Comparison of ENCODE assay signal across 18 cellular contexts in the genomic region with DNA sequence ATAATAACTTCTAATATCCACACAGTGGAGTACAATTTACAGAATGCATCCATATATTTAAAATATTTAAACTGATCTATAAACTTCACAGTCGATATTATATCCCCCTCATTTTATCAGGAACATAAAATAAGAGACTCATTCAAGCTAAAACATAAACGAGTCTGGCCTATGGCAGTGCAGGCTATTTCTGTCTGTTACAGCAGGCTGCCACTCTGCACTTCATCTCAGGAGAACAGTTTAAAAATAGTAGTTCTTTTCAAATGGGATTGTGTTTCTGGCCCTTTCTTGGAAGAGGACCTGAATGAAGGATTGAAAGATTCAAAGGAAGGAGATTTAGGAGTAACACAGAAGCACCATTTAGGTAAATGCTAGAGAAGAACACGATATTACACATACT.
A peak's percentile ranks its signal among the peaks of the same experiment; 100 is the strongest.
DNase-seq lines count a peak whose midpoint lies in the region; ATAC-seq and TF ChIP-seq lines count a peak whose summit lies in the region.
"Had no signal": no experiment of that assay in that cellular context is flagged by ENCODE, and none has a peak within 500 bp of the region (broad histone marks: within the 10 kb centered on the region; RNA-seq: fewer than 3 reads in every experiment).

No MANE protein-coding gene starts in this region.

- H3K4me3 ChIP-seq in heart right ventricle (no peak overlapping the region), right atrium auricular region (no peak overlapping the region)
- H3K4me3 ChIP-seq: A549 had no signal

- H3K9me3 ChIP-seq in heart right ventricle (no peaks in the 10 kb centered on the region), right atrium auricular region (no peaks in the 10 kb centered on the region)
- H3K9me3 ChIP-seq: A549, Caco-2 had no signal

- peak; percentile 50 for ATAC-seq in Right ventricle myocardium inferior
- ATAC-seq in heart right ventricle: peak in 6 of 8 donors; percentile 46 to 87 (median 66)
- ATAC-seq in GM18861 (IDR thresholded peaks at IDR 0.05; ENCODE audit: unreplicated experiment): no peak
- no peak for ATAC-seq in HG03196 (IDR thresholded peaks at IDR 0.05; ENCODE audit: unreplicated experiment)
- ATAC-seq: A549 had no signal

- TF ChIP-seq CTCF in heart right ventricle (IDR thresholded peaks at IDR 0.05) (no peak), right atrium auricular region (IDR thresholded peaks at IDR 0.05) (no peak)

- H3K27ac ChIP-seq in heart right ventricle: peak overlapping the region in 5 of 10 donors; percentile 11 to 59 (median 33)
- peak overlapping the region; percentile 22 to 66 for H3K27ac ChIP-seq in right atrium auricular region
- H3K27ac ChIP-seq: 22Rv1, A549, C4-2B had no signal

- H3K27me3 ChIP-seq in heart right ventricle (no peaks in the 10 kb centered on the region), right atrium auricular region (no peaks in the 10 kb centered on the region)

- no peaks in the 10 kb centered on the region for H3K36me3 ChIP-seq in heart right ventricle
- no peaks in the 10 kb centered on the region for H3K36me3 ChIP-seq in right atrium auricular region

- WGBS in heart right ventricle, 2 donors: 59% methylated on average over 3 of the region's 3 CpGs

- intact Hi-C loops in Right ventricle myocardium inferior (cut with DNase I) (no loop called here), cardiac septum (cut with DNase I) (no loop called here), heart right ventricle (cut with DNase I) (no loop called here)

- H3K4me1 ChIP-seq in heart right ventricle (peaks cover 0 to 20% (median 10%) of the 10 kb centered on the region in 9 donors), right atrium auricular region (peaks cover 0 to 18% of the 10 kb centered on the region in 2 donors)
- H3K4me1 ChIP-seq: A549, Caco-2 had no signal

- DNase-seq in Right ventricle myocardium inferior (ENCODE audit: missing footprints) (no peak), cardiac septum (ENCODE audit: low spot score) (no peak), heart right ventricle (no peak), right atrium auricular region (ENCODE audit: low spot score) (no peak), DMS114 treated with DMSO at 0.1 percent for 48 hours (lab: John Stamatoyannopoulos, UW; ENCODE audit: unreplicated experiment) (no peak), NCI-H2081 treated with DMSO at 0.1 percent for 48 hours (lab: John Stamatoyannopoulos, UW) (no peak)
- DNase-seq: AML-193; Caco-2; CD4-positive, alpha-beta T cell; DMS153; DMS79; GDM1; H9 had no signal

Comparison
In these comparisons a context has a peak if more than half of its experiments do, and no peak if none do; other contexts are left out.
1. ATAC-seq: peak in Right ventricle myocardium inferior (single experiment) and heart right ventricle (6 of 8); none in GM18861 (single experiment) and HG03196 (single experiment).